ENCODE assay signal across 16 cellular contexts in the genomic region with DNA sequence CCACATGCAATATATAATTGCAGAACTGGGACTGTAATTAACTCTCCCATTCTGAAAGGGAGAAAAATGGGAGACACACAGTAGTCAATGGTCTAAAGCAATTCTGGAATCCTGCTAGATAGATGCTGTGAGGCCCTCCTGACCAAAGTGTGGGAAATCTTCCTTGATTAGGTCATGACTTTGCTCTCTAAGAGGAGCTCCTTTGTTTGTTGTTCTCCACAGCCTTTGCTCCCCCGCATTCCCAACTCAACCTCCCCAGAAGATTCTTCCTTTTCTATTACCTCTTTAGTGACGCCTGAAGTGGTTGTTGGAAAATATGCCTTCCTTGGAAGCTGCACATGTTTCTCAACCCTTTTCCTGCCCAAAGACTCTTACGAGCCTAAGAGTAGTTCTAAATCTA. TPM values are rescaled to one million over a fixed set of nuclear protein-coding genes. Genes with fewer than 3 reads are reported as not detected.
A peak's percentile ranks its signal among the peaks of the same experiment; 100 is the strongest.
DNase-seq lines count a peak whose midpoint lies in the region; ATAC-seq and TF ChIP-seq lines count a peak whose summit lies in the region.
"Had no signal": no experiment of that assay in that cellular context is flagged by ENCODE, and none has a peak within 500 bp of the region (broad histone marks: within the 10 kb centered on the region; RNA-seq: fewer than 3 reads in every experiment).

No MANE protein-coding gene starts in this region.

- 93% methylated on average over 3 of the region's 3 CpGs for WGBS in smooth muscle cell (ENCODE audit: low lambda C conversion rate)

- H3K27ac Mint-ChIP-seq in activated T-cell treated with anti-CD3 and anti-CD28 coated beads, Interleukin-2, amount 50 U/mL, for 72 hours = no peak overlapping the region
- H3K27ac Mint-ChIP-seq: CD4-positive, alpha-beta T cell had no signal

- H3K36me3 ChIP-seq in smooth muscle cell (ENCODE audit: low read depth) = no peaks in the 10 kb centered on the region
- H3K36me3 ChIP-seq: BLaER1 treated with 17β-estradiol and CSF1 and Interleukin-3, amounts not matched to agents 10 nM and 100 nM had no signal

- no peak overlapping the region for H3K4me3 ChIP-seq in smooth muscle cell
- H3K4me3 ChIP-seq: BLaER1 treated with 17β-estradiol and CSF1 and Interleukin-3, amounts not matched to agents 10 nM and 100 nM had no signal

- TF ChIP-seq CTCF in smooth muscle cell (IDR thresholded peaks at IDR 0.05; ENCODE audit: borderline replicate concordance, insufficient read depth, poor library complexity, severe bottlenecking) = no peak

- no peak overlapping the region for H3K4me3 Mint-ChIP-seq in activated T-cell treated with anti-CD3 and anti-CD28 coated beads, Interleukin-2, amount 50 U/mL, for 72 hours
- H3K4me3 Mint-ChIP-seq: CD4-positive, alpha-beta T cell had no signal

- H3K27me3 ChIP-seq in smooth muscle cell (ENCODE audit: low read depth) = no peaks in the 10 kb centered on the region
- H3K27me3 ChIP-seq: BLaER1 treated with 17β-estradiol and CSF1 and Interleukin-3, amounts not matched to agents 10 nM and 100 nM had no signal

- H4K20me1 ChIP-seq in smooth muscle cell (ENCODE audit: low read depth) = no peaks in the 10 kb centered on the region
- H4K20me1 ChIP-seq: BLaER1 treated with 17β-estradiol and CSF1 and Interleukin-3, amounts not matched to agents 10 nM and 100 nM had no signal

- no peak overlapping the region for H2AFZ ChIP-seq in smooth muscle cell (ENCODE audit: low read depth)

- H3K9me3 ChIP-seq in smooth muscle cell (replicated peaks; ENCODE audit: low read depth) = no peaks in the 10 kb centered on the region
- H3K9me3 ChIP-seq: BLaER1 treated with 17β-estradiol and CSF1 and Interleukin-3, amounts not matched to agents 10 nM and 100 nM had no signal

- H3K79me2 ChIP-seq in smooth muscle cell (ENCODE audit: low read depth) = no peaks in the 10 kb centered on the region

- no peaks in the 10 kb centered on the region for H3K9me3 Mint-ChIP-seq in activated T-cell treated with anti-CD3 and anti-CD28 coated beads, Interleukin-2, amount 50 U/mL, for 72 hours
- H3K9me3 Mint-ChIP-seq: CD4-positive, alpha-beta T cell had no signal

- no peak overlapping the region for H3K4me2 ChIP-seq in smooth muscle cell
- H3K4me2 ChIP-seq: BLaER1 treated with 17β-estradiol and CSF1 and Interleukin-3, amounts not matched to agents 10 nM and 100 nM had no signal

- no peak overlapping the region for H3K9ac ChIP-seq in smooth muscle cell (ENCODE audit: low read depth)
- H3K9ac ChIP-seq: BLaER1 treated with 17β-estradiol and CSF1 and Interleukin-3, amounts not matched to agents 10 nM and 100 nM had no signal

- H3K4me1 Mint-ChIP-seq in activated T-cell treated with anti-CD3 and anti-CD28 coated beads, Interleukin-2, amount 50 U/mL, for 72 hours (ENCODE audit: low read depth) = no peaks in the 10 kb centered on the region

- H3K36me3 Mint-ChIP-seq in activated T-cell treated with anti-CD3 and anti-CD28 coated beads, Interleukin-2, amount 50 U/mL, for 72 hours (ENCODE audit: insufficient read depth in 2 of 2) = no peaks in the 10 kb centered on the region

- ATAC-seq in activated T-cell treated with anti-CD3 and anti-CD28 coated beads, Interleukin-2, amount 50 U/mL, for 72 hours (replicated peaks in 1 of 2) = no peak
- ATAC-seq in HG02981 (IDR thresholded peaks at IDR 0.05; ENCODE audit: unreplicated experiment) = no peak
- ATAC-seq: HCT116 had no signal

- no peaks in the 10 kb centered on the region for H3K27me3 Mint-ChIP-seq in activated T-cell treated with anti-CD3 and anti-CD28 coated beads, Interleukin-2, amount 50 U/mL, for 72 hours (ENCODE audit: low read depth)

- H3F3A ChIP-seq in smooth muscle cell (ENCODE audit: low read depth) = no peaks in the 10 kb centered on the region

- H3K4me1 ChIP-seq in smooth muscle cell (ENCODE audit: low read depth) = peaks cover 4% of the 10 kb centered on the region
- H3K4me1 ChIP-seq: BLaER1 treated with 17β-estradiol and CSF1 and Interleukin-3, amounts not matched to agents 10 nM and 100 nM had no signal

- peak; percentile 35 for DNase-seq in Daoy (ENCODE audit: low read depth)
- DNase-seq in RPMI7951 (ENCODE audit: low read depth) = peak; percentile 3
- DNase-seq in kidney glomerular epithelial cell (lab: John Stamatoyannopoulos, UW) = peak; percentile 61
- peak; percentile 3 for DNase-seq in renal cortical epithelial cell (ENCODE audit: low read depth)
- no peak for DNase-seq in activated T-cell treated with anti-CD3 and anti-CD28 coated beads, Interleukin-2, amount 50 U/mL, for 72 hours
- no peak for DNase-seq in smooth muscle cell (lab: John Stamatoyannopoulos, UW; ENCODE audit: unreplicated experiment)
- no peak for DNase-seq in KBM-7
- DNase-seq: 8988T; AML-193; CD4-positive, alpha-beta T cell; DMS79; EL; IMR-90 had no signal

- in situ Hi-C loops in KBM-7 (cut with MboI; ENCODE audit: low pct_unique_long_range_greater_than_20kb, low sequenced_read_pairs) = no loop called here

- no peak overlapping the region for H3K27ac ChIP-seq in smooth muscle cell (ENCODE audit: low read depth)
- H3K27ac ChIP-seq: BLaER1 treated with 17β-estradiol and CSF1 and Interleukin-3, amounts not matched to agents 10 nM and 100 nM had no signal

RNA-seq across cellular contexts. Expression of gene LIN28B, which starts 28.8 kb away (rescaled TPM):
- 6.5 and 7.3 TPM in 2 replicates for total RNA-seq in Daoy (2014; rRNA removed; shearing (Covaris generic))
- total RNA-seq in RPMI7951 (2014; rRNA removed; shearing (Covaris generic)) = 0.24 and 0.29 TPM in 2 replicates
- total RNA-seq in renal cortical epithelial cell = not detected in 2 replicates
- not detected for total RNA-seq in activated T-cell treated with anti-CD3 and anti-CD28 coated beads, Interleukin-2, amount 50 U/mL, for 72 hours
- total RNA-seq in smooth muscle cell = 11.6 and 14.1 TPM in 2 replicates
- 1.4 and 2.7 TPM in 2 replicates for polyA plus RNA-seq in smooth muscle cell
- total RNA-seq: CD4-positive, alpha-beta T cell; IMR-90 had no signal
- polyA plus RNA-seq: IMR-90 had no signal

Comparison
In these comparisons a context has a peak if more than half of its experiments do, and no peak if none do; other contexts are left out.
1. DNase-seq: peak in Daoy (single experiment), RPMI7951 (single experiment), kidney glomerular epithelial cell (single experiment) and renal cortical epithelial cell (single experiment); none in activated T-cell treated with anti-CD3 and anti-CD28 coated beads, Interleukin-2, amount 50 U/mL, for 72 hours (0 of 2), smooth muscle cell (single experiment) and KBM-7 (single experiment).